Comparison of ENCODE assay signal across 8 cellular contexts in the genomic region with DNA sequence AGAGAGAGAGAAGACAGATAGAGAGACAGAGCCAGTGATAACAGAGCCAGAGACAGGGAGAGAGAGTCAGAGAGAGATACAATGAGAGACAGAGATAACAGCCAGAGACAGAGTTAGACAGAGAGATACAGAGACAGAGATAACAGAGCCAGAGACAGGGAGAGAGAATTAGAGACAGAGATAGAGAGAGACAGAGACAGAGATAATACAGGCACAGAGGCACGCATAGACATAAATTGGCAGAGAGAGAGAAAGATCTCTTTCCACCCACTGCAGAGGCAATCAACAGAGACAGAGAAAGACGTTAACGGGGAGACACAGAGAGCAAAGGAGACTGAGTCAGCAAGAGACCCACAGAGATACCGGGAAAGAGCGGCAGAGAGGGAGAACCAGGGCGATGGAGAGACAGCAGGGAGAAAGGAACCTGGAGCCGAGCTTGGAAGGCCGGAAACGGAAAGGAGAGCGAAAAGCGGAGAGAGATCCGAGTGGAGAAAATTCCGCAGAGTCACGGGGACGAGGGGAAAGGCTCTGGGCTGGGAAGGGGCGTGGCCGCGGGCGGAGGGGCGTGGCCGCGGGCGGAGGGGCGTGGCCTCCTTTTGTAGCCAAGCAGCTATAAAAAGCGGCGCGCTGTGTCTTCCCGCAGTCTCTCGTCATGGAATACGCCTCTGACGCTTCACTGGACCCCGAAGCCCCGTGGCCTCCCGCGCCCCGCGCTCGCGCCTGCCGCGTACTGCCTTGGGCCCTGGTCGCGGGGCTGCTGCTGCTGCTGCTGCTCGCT. TPM values are rescaled to one million over a fixed set of nuclear protein-coding genes. Genes with fewer than 3 reads are reported as not detected.
DNase-seq lines count a peak whose midpoint lies in the region; ATAC-seq and TF ChIP-seq lines count a peak whose summit lies in the region.

TSS of gene TNFSF9 (plus strand) at position 642 of the 778 bp plus-strand sequence. CDS start at position 653, 11 bp downstream.

- H3K9me3 ChIP-seq in HUES64 (ENCODE audit: insufficient read depth, low read depth, low read length) (no peaks in the 10 kb centered on the region), neural progenitor cell (ENCODE audit: low read depth) (no peaks in the 10 kb centered on the region), stomach (no peaks in the 10 kb centered on the region)

- peaks cover 25% of the 10 kb centered on the region for H3K4me1 Mint-ChIP-seq in neural progenitor cell

- peaks cover 5% of the 10 kb centered on the region; the same call in 1 of the 2 replicates for H3K4me1 ChIP-seq in HUES64 (ENCODE audit: insufficient read depth, low read length)
- H3K4me1 ChIP-seq in neural progenitor cell: peaks cover 9% of the 10 kb centered on the region
- H3K4me1 ChIP-seq in stomach: peaks cover 8 to 41% (median 25%) of the 10 kb centered on the region in 4 donors

- H3K27me3 ChIP-seq in HUES64 (ENCODE audit: insufficient read depth, low read length) (peaks cover 63% of the 10 kb centered on the region), neural progenitor cell (peaks cover 70% of the 10 kb centered on the region), stomach (peaks cover 6 to 47% (median 32%) of the 10 kb centered on the region in 3 donors)

- H4K20me1 ChIP-seq in neural progenitor cell (ENCODE audit: low read depth): peaks cover 11% of the 10 kb centered on the region

- peak within 1 kb of the TSS; percentile 83 for H3K4me3 Mint-ChIP-seq in neural progenitor cell

- peak within 1 kb of the TSS; percentile 66 for H3K4me3 ChIP-seq in HUES64 (ENCODE audit: low read length)
- peak within 1 kb of the TSS; percentile 63 to 74 for H3K4me3 ChIP-seq in foreskin fibroblast (ENCODE audit: low read depth in 1 of 2, low read length in 2 of 2)
- peak within 1 kb of the TSS; percentile 52 for H3K4me3 ChIP-seq in neural progenitor cell
- H3K4me3 ChIP-seq in stomach: peak within 1 kb of the TSS; percentile 47 to 63 (median 56)

- H3F3A ChIP-seq in neural progenitor cell (ENCODE audit: low read depth): peaks cover 21% of the 10 kb centered on the region

- peak; percentile 34 for ATAC-seq in GM18909 (IDR thresholded peaks at IDR 0.05; ENCODE audit: poor library complexity, unreplicated experiment)

- intact Hi-C loops in stomach (cut with DNase I; ENCODE audit: low total_unique reads): no loop called here

- no peaks in the 10 kb centered on the region for H3K36me3 ChIP-seq in HUES64 (ENCODE audit: insufficient read depth, low read length)
- no peaks in the 10 kb centered on the region for H3K36me3 ChIP-seq in neural progenitor cell
- H3K36me3 ChIP-seq in stomach: no peaks in the 10 kb centered on the region

- peak within 1 kb of the TSS; percentile 91 for H3K4me2 ChIP-seq in neural progenitor cell

- H3K9ac ChIP-seq in HUES64 (ENCODE audit: low read depth, low read length) (peak within 1 kb of the TSS; percentile 68; the same call in 1 of the 2 replicates), neural progenitor cell (no peak within 1 kb of the TSS)

- peaks cover 2% of the 10 kb centered on the region for H3K36me3 Mint-ChIP-seq in neural progenitor cell

- H2AFZ ChIP-seq in neural progenitor cell (replicated peaks): peak within 1 kb of the TSS; percentile 86

- TF ChIP-seq CTCF in foreskin fibroblast (IDR thresholded peaks at IDR 0.05; ENCODE audit: low read depth, low read length) (no peak), neural progenitor cell (IDR thresholded peaks at IDR 0.05) (no peak), stomach (IDR thresholded peaks at IDR 0.05) (no peak)

- TF ChIP-seq POLR2A in stomach (IDR thresholded peaks at IDR 0.05): no peak

- in situ Hi-C loops in ACHN (cut with HindIII; ENCODE audit: low pct_ligation_motif_present, low pct_unique_long_range_greater_than_20kb, low sequenced_read_pairs): no loop called here

- peaks cover 2% of the 10 kb centered on the region for H3K9me3 Mint-ChIP-seq in neural progenitor cell

- H3K79me2 ChIP-seq in neural progenitor cell (ENCODE audit: low read depth): no peaks in the 10 kb centered on the region

- H3K27ac ChIP-seq in HUES64 (ENCODE audit: low read depth, low read length) (no peak within 1 kb of the TSS), neural progenitor cell (no peak within 1 kb of the TSS), stomach (peak within 1 kb of the TSS in 4 of 5 donors; percentile 47 to 61 (median 52))

- no peak within 1 kb of the TSS for H3K27ac Mint-ChIP-seq in neural progenitor cell

- no peak for TF ChIP-seq EP300 in stomach (IDR thresholded peaks at IDR 0.05)

- WGBS in HUES64: 77% methylated on average over 44 of the region's 44 CpGs
- WGBS in stomach, 5 donors: 0 to 3% (median 1%) methylated on average over 32 to 44 of the region's 44 CpGs

- DNase-seq in ACHN: peak; percentile 86
- DNase-seq in SHP77 treated with DMSO at 0.1 percent for 48 hours (lab: John Stamatoyannopoulos, UW): peak; percentile 65
- peak; percentile 61 for DNase-seq in activated gamma-delta T cell treated with anti-CD3 and anti-CD28 coated beads, Interleukin-2, amount 50 U/mL, for 16 hours (ENCODE audit: low read depth)
- peak; percentile 65 to 86 for DNase-seq in foreskin fibroblast
- peak; percentile 92 for DNase-seq in neural progenitor cell (ENCODE audit: low spot score)
- peak; percentile 89 for DNase-seq in stomach

- H3K27me3 Mint-ChIP-seq in neural progenitor cell (ENCODE audit: insufficient read depth, low read depth): peaks cover 47% of the 10 kb centered on the region

RNA-seq across cellular contexts. Expression of gene TNFSF9, which starts in this region (rescaled TPM):
- 1.5 TPM for polyA plus RNA-seq in HUES64 (2013, experiment 1 of 2)
- 1.8 TPM for polyA plus RNA-seq in HUES64 (2013, experiment 2 of 2)
- total RNA-seq in neural progenitor cell (ENCODE audit: low replicate concordance): 0.28 and 1.7 TPM in 2 replicates
- not detected for total RNA-seq in stomach
- polyA plus RNA-seq in stomach: under 1 TPM in 1 of 3 donors, not detected in 2; 0.85 TPM

Comparison
In these comparisons a context has a peak if more than half of its experiments do, and no peak if none do; other contexts are left out.
1. Peak in DNase-seq, H3K4me3 ChIP-seq and H3K27ac ChIP-seq in stomach; RNA of the gene not detected or under 1 TPM.